In the genomic region with DNA sequence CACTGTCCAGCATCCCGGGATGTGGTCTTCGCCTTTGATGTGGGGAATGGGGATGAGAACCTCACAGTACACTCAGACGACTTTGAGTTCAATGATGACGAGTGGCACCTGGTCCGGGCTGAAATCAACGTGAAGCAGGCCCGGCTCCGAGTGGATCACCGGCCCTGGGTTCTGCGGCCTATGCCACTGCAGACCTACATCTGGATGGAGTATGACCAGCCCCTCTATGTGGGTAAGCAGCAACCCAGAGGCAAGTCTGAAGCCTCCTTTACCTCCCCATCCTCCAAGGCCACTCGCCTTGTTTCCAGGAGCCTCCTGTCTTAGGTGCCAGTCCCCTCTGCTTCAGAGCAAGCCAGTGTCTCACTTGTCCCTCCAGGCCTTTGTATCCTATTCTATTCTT, we compare ENCODE assay signal across 21 cellular contexts. TPM values are rescaled to one million over a fixed set of nuclear protein-coding genes. Genes with fewer than 3 reads are reported as not detected.
A peak's percentile ranks its signal among the peaks of the same experiment; 100 is the strongest.
DNase-seq lines count a peak whose midpoint lies in the region; ATAC-seq, FAIRE-seq and TF ChIP-seq lines count a peak whose summit lies in the region.
"Had no signal": no experiment of that assay in that cellular context is flagged by ENCODE, and none has a peak within 500 bp of the region (broad histone marks: within the 10 kb centered on the region; RNA-seq: fewer than 3 reads in every experiment).

No MANE protein-coding gene starts in this region.

- BruUV-seq in Panc1 (replicated peaks; lab: Mats Ljungman, UMichigan), result TSS peak; percentile 74

- DNase-seq in GM12892 (ENCODE audit: insufficient read length), result peak; percentile 16
- no peak for DNase-seq in Panc1 (ENCODE audit: low read depth, low spot score)
- no peak for DNase-seq in glutamatergic neuron
- no peak for DNase-seq in 8988T
- DNase-seq in GM10266 (ENCODE audit: extremely low spot score), result no peak
- DNase-seq in stimulated activated CD4-positive, alpha-beta T cell treated with anti-CD3 and anti-CD28 coated beads, Interleukin-4, amount 100 ng/mL, for 24 hours, result no peak
- DNase-seq in activated T-helper 2 cell treated with anti-CD3 and anti-CD28 coated beads, Interferon-gamma antibody, Interleukin-2, Interleukin-4, amounts not matched to agents 10 μg/mL and 5 μg/mL and 100 μg/mL, durations not matched to agents 14 hours and 24 hours and 36 hours (ENCODE audit: low spot score), result no peak
- DNase-seq: AML-193; CD4-positive, alpha-beta memory T cell; DMS153; DMS79; GDM1; KBM-7 had no signal

- H3K36me3 Mint-ChIP-seq in glutamatergic neuron (ENCODE audit: unreplicated experiment), result no peaks in the 10 kb centered on the region
- H3K36me3 Mint-ChIP-seq in activated T-helper 2 cell treated with anti-CD3 and anti-CD28 coated beads, Interferon-gamma antibody, Interleukin-2, Interleukin-4, amounts not matched to agents 10 μg/mL and 5 μg/mL and 100 μg/mL, durations not matched to agents 14 hours and 24 hours and 36 hours (ENCODE audit: low read depth), result peaks cover 4% of the 10 kb centered on the region

- no peaks in the 10 kb centered on the region for H3K9me3 ChIP-seq in Panc1 (ENCODE audit: control insufficient read depth, insufficient read depth, low read depth, low read length)
- H3K9me3 ChIP-seq: A549, BLaER1, HAP-1 had no signal

- no peak overlapping the region for H3K27ac ChIP-seq in Panc1 (ENCODE audit: low read length)
- H3K27ac ChIP-seq: A549, BLaER1 had no signal

- H3K9me3 Mint-ChIP-seq in glutamatergic neuron (ENCODE audit: unreplicated experiment), result peaks cover 3% of the 10 kb centered on the region
- H3K9me3 Mint-ChIP-seq in activated T-helper 2 cell treated with anti-CD3 and anti-CD28 coated beads, Interferon-gamma antibody, Interleukin-2, Interleukin-4, amounts not matched to agents 10 μg/mL and 5 μg/mL and 100 μg/mL, durations not matched to agents 14 hours and 24 hours and 36 hours, result no peaks in the 10 kb centered on the region
- H3K9me3 Mint-ChIP-seq: CD14-positive monocyte; CD4-positive, alpha-beta memory T cell; IgD-negative memory B cell had no signal

- no peaks in the 10 kb centered on the region for H3K27me3 ChIP-seq in Panc1 (ENCODE audit: control insufficient read depth, insufficient read depth, low read length)
- H3K27me3 ChIP-seq: BLaER1 had no signal

- TF ChIP-seq POLR2A in GM12892 (IDR thresholded peaks at IDR 0.05; ENCODE audit: low read depth, low read length), result no peak

- intact Hi-C loops in Panc1 (cut with micrococcal nuclease; ENCODE audit: unreplicated experiment), result no loop called here
- intact Hi-C loops in activated T-helper 2 cell treated with anti-CD3 and anti-CD28 coated beads, Interferon-gamma antibody, Interleukin-2, Interleukin-4, amounts not matched to agents 10 μg/mL and 5 μg/mL and 100 μg/mL, durations not matched to agents 14 hours and 24 hours and 36 hours (cut with micrococcal nuclease), result no loop called here

- no peak for TF ChIP-seq CTCF in Panc1 (IDR thresholded peaks at IDR 0.05)
- no peak for TF ChIP-seq CTCF in glutamatergic neuron (IDR thresholded peaks at IDR 0.05; ENCODE audit: partially characterized antibody, unreplicated experiment)
- TF ChIP-seq CTCF in GM10266 (IDR thresholded peaks at IDR 0.05; ENCODE audit: control insufficient read depth, insufficient read depth, low read depth, missing control alignments), result no peak

- POLR2A ChIA-PET in Panc1 (lab: Charles Lee), result no interaction called here

- no peak overlapping the region for H3K4me3 ChIP-seq in Panc1 (ENCODE audit: low read depth in 2 of 2, low read length in 2 of 2)
- H3K4me3 ChIP-seq: A549, BLaER1, HAP-1 had no signal

- in situ Hi-C loops in Panc1 (cut with HindIII; ENCODE audit: low pct_unique_long_range_greater_than_20kb, low sequenced_read_pairs), result no loop called here

- H3K4me1 Mint-ChIP-seq in glutamatergic neuron (ENCODE audit: low read depth, unreplicated experiment), result no peaks in the 10 kb centered on the region
- no peaks in the 10 kb centered on the region for H3K4me1 Mint-ChIP-seq in activated T-helper 2 cell treated with anti-CD3 and anti-CD28 coated beads, Interferon-gamma antibody, Interleukin-2, Interleukin-4, amounts not matched to agents 10 μg/mL and 5 μg/mL and 100 μg/mL, durations not matched to agents 14 hours and 24 hours and 36 hours (ENCODE audit: low read depth)
- H3K4me1 Mint-ChIP-seq: CD14-positive monocyte had no signal

- CTCF ChIA-PET in Panc1 (lab: Charles Lee), result no interaction called here

- peak overlapping the region; percentile 8 for H3K27ac Mint-ChIP-seq in glutamatergic neuron (ENCODE audit: unreplicated experiment)
- H3K27ac Mint-ChIP-seq in activated T-helper 2 cell treated with anti-CD3 and anti-CD28 coated beads, Interferon-gamma antibody, Interleukin-2, Interleukin-4, amounts not matched to agents 10 μg/mL and 5 μg/mL and 100 μg/mL, durations not matched to agents 14 hours and 24 hours and 36 hours, result no peak overlapping the region
- H3K27ac Mint-ChIP-seq: IgD-negative memory B cell had no signal

- no peak for FAIRE-seq in GM12892 (lab: Jason Lieb, UNC)
- FAIRE-seq: A549, GM18507, H1, HepG2 had no signal

- ATAC-seq in Panc1, result no peak; the same call in 1 of the 2 replicates
- ATAC-seq: HepG2 had no signal

- H3K4me3 Mint-ChIP-seq in glutamatergic neuron (ENCODE audit: unreplicated experiment), result no peak overlapping the region
- no peak overlapping the region for H3K4me3 Mint-ChIP-seq in activated T-helper 2 cell treated with anti-CD3 and anti-CD28 coated beads, Interferon-gamma antibody, Interleukin-2, Interleukin-4, amounts not matched to agents 10 μg/mL and 5 μg/mL and 100 μg/mL, durations not matched to agents 14 hours and 24 hours and 36 hours (ENCODE audit: low read depth)
- H3K4me3 Mint-ChIP-seq: CD14-positive monocyte; CD4-positive, alpha-beta memory T cell; IgD-negative memory B cell had no signal

- H3K4me1 ChIP-seq in Panc1 (ENCODE audit: control insufficient read depth, insufficient read depth, low read length), result no peaks in the 10 kb centered on the region
- H3K4me1 ChIP-seq: A549, BLaER1, HAP-1 had no signal

- H3K36me3 ChIP-seq in Panc1 (ENCODE audit: control insufficient read depth, insufficient read depth, low read length), result no peaks in the 10 kb centered on the region

- peaks cover 7% of the 10 kb centered on the region for H3K27me3 Mint-ChIP-seq in glutamatergic neuron (ENCODE audit: unreplicated experiment)
- H3K27me3 Mint-ChIP-seq in activated T-helper 2 cell treated with anti-CD3 and anti-CD28 coated beads, Interferon-gamma antibody, Interleukin-2, Interleukin-4, amounts not matched to agents 10 μg/mL and 5 μg/mL and 100 μg/mL, durations not matched to agents 14 hours and 24 hours and 36 hours (ENCODE audit: low read depth), result peaks cover 8% of the 10 kb centered on the region
- H3K27me3 Mint-ChIP-seq: CD4-positive, alpha-beta memory T cell; IgD-negative memory B cell had no signal

RNA-seq across cellular contexts. Expression of a gene that starts 10.2 kb away (rescaled TPM):
- polyA plus RNA-seq in GM12892 (2012; ENCODE audit: missing spikeins), result 17.1 TPM
- total RNA-seq in Panc1 (2021; ENCODE audit: unreplicated experiment) (20.4 TPM), glutamatergic neuron (ENCODE audit: unreplicated experiment) (44.8 TPM)
- 23.2 TPM for polyA plus RNA-seq in Panc1 (2012; ENCODE audit: insufficient read length)
- 1.3 and 2.4 TPM in 2 replicates for total RNA-seq in activated T-helper 2 cell treated with anti-CD3 and anti-CD28 coated beads, Interferon-gamma antibody, Interleukin-2, Interleukin-4, amounts not matched to agents 10 μg/mL and 5 μg/mL and 100 μg/mL, durations not matched to agents 14 hours and 24 hours and 36 hours

RNA-seq across cellular contexts. Expression of a gene that starts 10.8 kb away (rescaled TPM):
- polyA plus RNA-seq in GM12892 (2012; ENCODE audit: missing spikeins), result 1.6 TPM
- total RNA-seq in Panc1 (2021; ENCODE audit: unreplicated experiment) (1.9 TPM), glutamatergic neuron (ENCODE audit: unreplicated experiment) (1.6 TPM)
- 6.4 TPM for polyA plus RNA-seq in Panc1 (2012; ENCODE audit: insufficient read length)
- 0.16 and 0.23 TPM in 2 replicates for total RNA-seq in activated T-helper 2 cell treated with anti-CD3 and anti-CD28 coated beads, Interferon-gamma antibody, Interleukin-2, Interleukin-4, amounts not matched to agents 10 μg/mL and 5 μg/mL and 100 μg/mL, durations not matched to agents 14 hours and 24 hours and 36 hours

RNA-seq across cellular contexts. Expression of a gene that starts 15.7 kb away (rescaled TPM):
- polyA plus RNA-seq in GM12892 (2012; ENCODE audit: missing spikeins), result 8.8 TPM
- 32.2 TPM for total RNA-seq in Panc1 (2021; ENCODE audit: unreplicated experiment)
- 37.4 TPM for polyA plus RNA-seq in Panc1 (2012; ENCODE audit: insufficient read length)
- 40.6 TPM for total RNA-seq in glutamatergic neuron (ENCODE audit: unreplicated experiment)
- total RNA-seq in activated T-helper 2 cell treated with anti-CD3 and anti-CD28 coated beads, Interferon-gamma antibody, Interleukin-2, Interleukin-4, amounts not matched to agents 10 μg/mL and 5 μg/mL and 100 μg/mL, durations not matched to agents 14 hours and 24 hours and 36 hours, result 0.57 and 1.0 TPM in 2 replicates

RNA-seq across cellular contexts. Expression of a gene that starts 33.4 kb away (rescaled TPM):
- 15.9 TPM for polyA plus RNA-seq in GM12892 (2012; ENCODE audit: missing spikeins)
- 25.5 TPM for total RNA-seq in Panc1 (2021; ENCODE audit: unreplicated experiment)
- polyA plus RNA-seq in Panc1 (2012; ENCODE audit: insufficient read length), result 33.1 TPM
- total RNA-seq in glutamatergic neuron (ENCODE audit: unreplicated experiment), result 22.1 TPM
- 12.2 and 12.6 TPM in 2 replicates for total RNA-seq in activated T-helper 2 cell treated with anti-CD3 and anti-CD28 coated beads, Interferon-gamma antibody, Interleukin-2, Interleukin-4, amounts not matched to agents 10 μg/mL and 5 μg/mL and 100 μg/mL, durations not matched to agents 14 hours and 24 hours and 36 hours

RNA-seq across cellular contexts. Expression of a gene that starts 52.4 kb away (rescaled TPM):
- polyA plus RNA-seq in GM12892 (2012; ENCODE audit: missing spikeins), result 27.1 TPM
- 17.7 TPM for total RNA-seq in Panc1 (2021; ENCODE audit: unreplicated experiment)
- polyA plus RNA-seq in Panc1 (2012; ENCODE audit: insufficient read length), result 8.0 TPM
- total RNA-seq in glutamatergic neuron (ENCODE audit: unreplicated experiment), result 32.2 TPM
- 36.1 and 37.1 TPM in 2 replicates for total RNA-seq in activated T-helper 2 cell treated with anti-CD3 and anti-CD28 coated beads, Interferon-gamma antibody, Interleukin-2, Interleukin-4, amounts not matched to agents 10 μg/mL and 5 μg/mL and 100 μg/mL, durations not matched to agents 14 hours and 24 hours and 36 hours

Comparison
In these comparisons a context has a peak if more than half of its experiments do, and no peak if none do; other contexts are left out.
1. RNA of a gene that starts 15.7 kb away (total RNA-seq): 40.6 TPM in glutamatergic neuron (single experiment) and 32.2 TPM in Panc1 (single experiment); 0.57 to 1.0 TPM in activated T-helper 2 cell treated with anti-CD3 and anti-CD28 coated beads, Interferon-gamma antibody, Interleukin-2, Interleukin-4, amounts not matched to agents 10 μg/mL and 5 μg/mL and 100 μg/mL, durations not matched to agents 14 hours and 24 hours and 36 hours; every median in the first group is over 10 times any median in the second.